Comparison of ENCODE assay signal across 8 cellular contexts in genomic region chr10:26621889-26622681, GRCh38.
DNase-seq lines count a peak whose midpoint lies in the region; ATAC-seq lines count a peak whose summit lies in the region.

No MANE protein-coding gene starts in this region.

- H3K4me3 ChIP-seq in MG63, result peak overlapping the region; percentile 30

- no peaks in the 10 kb centered on the region for H3K9me3 ChIP-seq in MG63

- DNase-seq in MG63 (peak; percentile 37), left cardiac atrium (peak; percentile 37), retina (peak; percentile 66), NCI-H128 (lab: John Stamatoyannopoulos, UW; ENCODE audit: unreplicated experiment) (no peak), HuH-7.5 (ENCODE audit: low spot score) (no peak)
- peak; percentile 55 to 60 for DNase-seq in activated T-cell treated with anti-CD3 and anti-CD28 coated beads, Interleukin-2, amount 50 U/mL, for 48 hours

- peak; percentile 52 for ATAC-seq in GM19324 (IDR thresholded peaks at IDR 0.05; ENCODE audit: low FRiP score, unreplicated experiment)
- peak; percentile 53 to 82 for ATAC-seq in left cardiac atrium
- no peak for ATAC-seq in GM18517 (IDR thresholded peaks at IDR 0.05; ENCODE audit: unreplicated experiment)

- no peaks in the 10 kb centered on the region for H3K36me3 ChIP-seq in MG63

- intact Hi-C loops in left cardiac atrium (cut with DNase I), result no loop called here

- H3K27me3 ChIP-seq in MG63, result peaks cover 3% of the 10 kb centered on the region

Comparison
In these comparisons a context has a peak if more than half of its experiments do, and no peak if none do; other contexts are left out.
1. DNase-seq: peak in MG63 (single experiment), activated T-cell treated with anti-CD3 and anti-CD28 coated beads, Interleukin-2, amount 50 U/mL, for 48 hours (2 of 2), left cardiac atrium (single experiment) and retina (single experiment); none in NCI-H128 (single experiment) and HuH-7.5 (single experiment).